In genomic region chr13:109572389-109572788, GRCh38 we compare ENCODE assay signal across 22 cellular contexts.
"Had no signal": no experiment of that assay in that cellular context is flagged by ENCODE, and none has a peak within 500 bp of the region (broad histone marks: within the 10 kb centered on the region; RNA-seq: fewer than 3 reads in every experiment).

No MANE protein-coding gene starts in this region.

- H3K9ac ChIP-seq: SK-N-SH had no signal

- ATAC-seq: T-cell had no signal

- H3K36me3 Mint-ChIP-seq: T-cell had no signal

- H3K4me2 ChIP-seq: SK-N-SH had no signal

- H3K9me3 ChIP-seq: SK-N-SH had no signal

- H3K27me3 Mint-ChIP-seq: T-cell had no signal

- DNase-seq: KBM-7, MV-4-11, NCI-H1048, NCI-H1105, NCI-H1417, NCI-H1436 treated with DMSO at 0.1 percent for 48 hours, NCI-H1694, NCI-H187 treated with DMSO at 0.1 percent for 48 hours, NCI-H2029 treated with DMSO at 0.1 percent for 48 hours, NCI-H2171, NCI-H226, NCI-H446, NCI-H510A, NCI-H524 treated with DMSO at 0.1 percent for 48 hours, NCI-H69, NCI-H774, SHP77, SK-N-SH, SW 1271, T-cell had no signal

- H3K27ac ChIP-seq: HL-60, RWPE1 had no signal

- H3K4me3 Mint-ChIP-seq: T-cell had no signal

- H3K27ac Mint-ChIP-seq: T-cell had no signal
